8 cellular contexts compared by ENCODE assay signal in the genomic region with DNA sequence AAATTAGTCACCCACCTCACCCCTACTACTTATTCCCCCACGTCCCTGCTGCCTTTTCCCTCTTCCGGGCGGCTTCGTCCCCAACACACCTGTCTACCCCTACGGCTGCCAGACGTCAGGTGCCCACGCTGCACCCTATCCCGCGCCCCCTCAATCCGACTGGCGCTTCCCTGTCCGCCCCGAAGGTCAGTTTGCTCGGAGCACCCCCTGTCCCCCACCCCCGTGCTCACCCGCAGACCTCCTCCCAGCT. TPM values are rescaled to one million over a fixed set of nuclear protein-coding genes. Genes with fewer than 3 reads are reported as not detected.
DNase-seq lines count a peak whose midpoint lies in the region; ATAC-seq and TF ChIP-seq lines count a peak whose summit lies in the region.

No MANE protein-coding gene starts in this region.

- H3K9me3 Mint-ChIP-seq in activated naive CD8-positive, alpha-beta T cell treated with anti-CD3 and anti-CD28 coated beads, Interleukin-2, amount 10 ng/mL, durations not matched to agents 7 days and 5 days, result peaks cover 3% of the 10 kb centered on the region

- H3K4me3 Mint-ChIP-seq in activated naive CD8-positive, alpha-beta T cell treated with anti-CD3 and anti-CD28 coated beads, Interleukin-2, amount 10 ng/mL, durations not matched to agents 7 days and 5 days, result peak overlapping the region; percentile 90

- POLR2A ChIA-PET in activated naive CD8-positive, alpha-beta T cell treated with anti-CD3 and anti-CD28 coated beads, Interleukin-2, amount 10 ng/mL, durations not matched to agents 7 days and 5 days (lab: Charles Lee), result interaction anchor here (1.2 to 1.4 kb wide), 2 partner anchors 16 to 248 kb away, joined by 3 to 4 read pairs; partner anchors contain the start of gene ACVR1

- no peak overlapping the region for H3K27ac ChIP-seq in thoracic aorta

- H3K36me3 Mint-ChIP-seq in activated naive CD8-positive, alpha-beta T cell treated with anti-CD3 and anti-CD28 coated beads, Interleukin-2, amount 10 ng/mL, durations not matched to agents 7 days and 5 days, result peaks cover 7% of the 10 kb centered on the region

- TF ChIP-seq CTCF in thoracic aorta (IDR thresholded peaks at IDR 0.05), result no peak

- H3K27me3 ChIP-seq in thoracic aorta (replicated peaks; ENCODE audit: insufficient read depth), result no peaks in the 10 kb centered on the region

- H3K4me1 ChIP-seq in thoracic aorta (ENCODE audit: control insufficient read depth in 1 of 2, low read depth in 2 of 2), result peaks cover 10 to 11% of the 10 kb centered on the region in 2 donors

- H3K4me3 ChIP-seq in thoracic aorta, result peak overlapping the region; percentile 79

- DNase-seq in activated naive CD8-positive, alpha-beta T cell treated with anti-CD3 and anti-CD28 coated beads, Interleukin-2, amount 10 ng/mL, durations not matched to agents 7 days and 5 days, result no peak
- DNase-seq in left kidney (ENCODE audit: low read depth, low spot score) (peak; percentile 36), thoracic aorta (ENCODE audit: low spot score) (no peak), NOMO-1 (lab: John Stamatoyannopoulos, UW; ENCODE audit: unreplicated experiment in 2 of 2) (no peak), NCI-H748 treated with DMSO at 0.1 percent for 48 hours (lab: John Stamatoyannopoulos, UW) (no peak)

- peak overlapping the region; percentile 68 for H3K27ac Mint-ChIP-seq in activated naive CD8-positive, alpha-beta T cell treated with anti-CD3 and anti-CD28 coated beads, Interleukin-2, amount 10 ng/mL, durations not matched to agents 7 days and 5 days

- peak; percentile 9 for ATAC-seq in GM18867 (IDR thresholded peaks at IDR 0.05; ENCODE audit: unreplicated experiment)
- peak; percentile 10 for ATAC-seq in HG02885 (IDR thresholded peaks at IDR 0.05; ENCODE audit: poor library complexity, unreplicated experiment)
- ATAC-seq in activated naive CD8-positive, alpha-beta T cell treated with anti-CD3 and anti-CD28 coated beads, Interleukin-2, amount 10 ng/mL, durations not matched to agents 7 days and 5 days (ENCODE audit: low read depth), result no peak
- no peak for ATAC-seq in thoracic aorta (ENCODE audit: insufficient number of reproducible peaks, low FRiP score, low read depth)
- ATAC-seq in GM19467 (IDR thresholded peaks at IDR 0.05; ENCODE audit: unreplicated experiment), result no peak

- H3K4me1 Mint-ChIP-seq in activated naive CD8-positive, alpha-beta T cell treated with anti-CD3 and anti-CD28 coated beads, Interleukin-2, amount 10 ng/mL, durations not matched to agents 7 days and 5 days, result peaks cover 29% of the 10 kb centered on the region

- no peaks in the 10 kb centered on the region for H3K9me3 ChIP-seq in thoracic aorta

- no peaks in the 10 kb centered on the region for H3K36me3 ChIP-seq in thoracic aorta

- H3K27me3 Mint-ChIP-seq in activated naive CD8-positive, alpha-beta T cell treated with anti-CD3 and anti-CD28 coated beads, Interleukin-2, amount 10 ng/mL, durations not matched to agents 7 days and 5 days, result peaks cover 11% of the 10 kb centered on the region

RNA-seq across cellular contexts. Expression of gene ACVR1C, which starts 0.5 kb away (rescaled TPM):
- 1 to 10 TPM; 2.0 to 2.1 TPM for total RNA-seq in activated naive CD8-positive, alpha-beta T cell treated with anti-CD3 and anti-CD28 coated beads, Interleukin-2, amount 10 ng/mL, durations not matched to agents 7 days and 5 days
- total RNA-seq in thoracic aorta, result under 1 TPM in 1 of 2 donors, not detected in 1; 0.41 TPM

Comparison
In these comparisons a context has a peak if more than half of its experiments do, and no peak if none do; other contexts are left out.
1. ATAC-seq: peak in GM18867 (single experiment) and HG02885 (single experiment); none in activated naive CD8-positive, alpha-beta T cell treated with anti-CD3 and anti-CD28 coated beads, Interleukin-2, amount 10 ng/mL, durations not matched to agents 7 days and 5 days (single experiment), thoracic aorta (single experiment) and GM19467 (single experiment).